In the genomic region with DNA sequence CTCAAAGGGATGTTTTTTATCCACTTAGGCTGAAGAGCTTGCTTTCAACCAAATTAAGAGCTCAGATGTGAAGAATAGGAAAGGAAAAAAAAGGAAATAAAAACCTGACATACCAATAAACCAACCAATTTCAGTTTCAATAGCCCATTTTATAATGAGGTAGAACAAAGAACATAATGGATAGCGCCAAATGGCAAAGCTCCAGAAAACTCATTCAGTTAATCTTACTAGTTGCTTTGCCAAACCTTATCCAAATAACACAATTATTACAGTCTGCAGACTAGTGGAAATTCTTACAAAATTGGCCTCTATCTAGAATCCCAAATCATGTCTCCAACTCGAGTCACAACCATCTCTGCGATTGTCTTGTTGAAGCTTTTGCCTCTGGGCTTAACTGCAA, we compare ENCODE assay signal across 18 cellular contexts.
A peak's percentile ranks its signal among the peaks of the same experiment; 100 is the strongest.
DNase-seq lines count a peak whose midpoint lies in the region; TF ChIP-seq lines count a peak whose summit lies in the region.
"Had no signal": no experiment of that assay in that cellular context is flagged by ENCODE, and none has a peak within 500 bp of the region (broad histone marks: within the 10 kb centered on the region; RNA-seq: fewer than 3 reads in every experiment).

No MANE protein-coding gene starts in this region.

- TF ChIP-seq CTCF in MCF 10A (IDR thresholded peaks at IDR 0.05; ENCODE audit: unreplicated experiment) (no peak), breast epithelium (IDR thresholded peaks at IDR 0.05) (no peak), endothelial cell (IDR thresholded peaks at IDR 0.05; ENCODE audit: unreplicated experiment) (no peak), smooth muscle cell (IDR thresholded peaks at IDR 0.05; ENCODE audit: borderline replicate concordance, insufficient read depth, poor library complexity, severe bottlenecking) (no peak)

- intact Hi-C loops in MCF 10A (cut with micrococcal nuclease) = loop anchor here (10.0 kb wide), 1 partner anchor 340 kb away; the partner anchor contains the start of gene CRPPA
- intact Hi-C loops in breast epithelium (cut with DNase I; ENCODE audit: low total_unique reads) = no loop called here

- 91% methylated on average over 3 of the region's 3 CpGs for WGBS in smooth muscle cell (ENCODE audit: low lambda C conversion rate)

- peak; percentile 49 for DNase-seq in MCF 10A (ENCODE audit: unreplicated experiment)
- no peak for DNase-seq in breast epithelium (ENCODE audit: low spot score in 2 of 2)
- DNase-seq in NCI-H748 treated with DMSO at 0.1 percent for 48 hours (lab: John Stamatoyannopoulos, UW) = peak; percentile 20
- no peak for DNase-seq in endothelial cell (ENCODE audit: low spot score)
- DNase-seq in NCI-H1694 treated with DMSO at 0.1 percent for 48 hours (lab: John Stamatoyannopoulos, UW) = no peak
- no peak for DNase-seq in NCI-H2196 (lab: John Stamatoyannopoulos, UW; ENCODE audit: unreplicated experiment)
- no peak for DNase-seq in smooth muscle cell (lab: John Stamatoyannopoulos, UW; ENCODE audit: unreplicated experiment)
- DNase-seq: natural killer cell; NCI-H774; RPMI8226; stimulated activated CD4-positive, alpha-beta T cell treated with anti-CD3 and anti-CD28 coated beads, Interleukin-15, amount 100 ng/mL, for 24 hours; T-helper 17 cell; upper lobe of right lung had no signal

- H2AFZ ChIP-seq in smooth muscle cell (ENCODE audit: low read depth) = no peak overlapping the region

- no peak overlapping the region for H3K4me3 ChIP-seq in breast epithelium
- no peak overlapping the region for H3K4me3 ChIP-seq in skeletal muscle satellite cell (ENCODE audit: low read length)
- H3K4me3 ChIP-seq in smooth muscle cell = no peak overlapping the region
- H3K4me3 ChIP-seq: prostate gland, upper lobe of right lung had no signal

- no peaks in the 10 kb centered on the region for H3K9me3 ChIP-seq in breast epithelium
- H3K9me3 ChIP-seq in skeletal muscle satellite cell (replicated peaks; ENCODE audit: low read length) = no peaks in the 10 kb centered on the region
- H3K9me3 ChIP-seq in smooth muscle cell (replicated peaks; ENCODE audit: low read depth) = no peaks in the 10 kb centered on the region
- H3K9me3 ChIP-seq: prostate gland, upper lobe of right lung had no signal

- peaks cover 30% of the 10 kb centered on the region for H3K4me1 Mint-ChIP-seq in MCF 10A (ENCODE audit: insufficient read depth, unreplicated experiment)
- H3K4me1 Mint-ChIP-seq in endothelial cell (ENCODE audit: unreplicated experiment) = peaks cover 6% of the 10 kb centered on the region

- H4K20me1 ChIP-seq in smooth muscle cell (ENCODE audit: low read depth) = no peaks in the 10 kb centered on the region

- POLR2A ChIA-PET in MCF 10A (lab: Yijun Ruan, JAX) = no interaction called here

- H3K9me3 Mint-ChIP-seq in MCF 10A (ENCODE audit: unreplicated experiment) (no peaks in the 10 kb centered on the region), endothelial cell (ENCODE audit: unreplicated experiment) (no peaks in the 10 kb centered on the region)
- H3K9me3 Mint-ChIP-seq: stimulated activated naive CD8-positive, alpha-beta T cell treated with anti-CD3 and anti-CD28 coated beads, Interleukin-15, Interleukin-2, amounts not matched to agents 100 ng/mL and 50 ng/mL, for 24 hours had no signal

- no peaks in the 10 kb centered on the region for H3F3A ChIP-seq in smooth muscle cell (ENCODE audit: low read depth)

- H3K27ac ChIP-seq in breast epithelium (peak overlapping the region in 1 of 2 donors; percentile 3), smooth muscle cell (ENCODE audit: low read depth) (no peak overlapping the region)
- H3K27ac ChIP-seq: prostate gland, upper lobe of right lung had no signal

- H3K9ac ChIP-seq in skeletal muscle satellite cell (ENCODE audit: low read depth, low read length) (no peak overlapping the region), smooth muscle cell (ENCODE audit: low read depth) (no peak overlapping the region)

- CTCF ChIA-PET in MCF 10A (lab: Yijun Ruan, JAX) = interaction anchor here (0.9 to 3.1 kb wide), 5 partner anchors 9 to 480 kb away, joined by 3 to 16 read pairs (median 5); no protein-coding TSS in a partner anchor

- H3K27ac Mint-ChIP-seq in MCF 10A (ENCODE audit: low read depth, unreplicated experiment) (no peak overlapping the region), endothelial cell (ENCODE audit: unreplicated experiment) (peak overlapping the region; percentile 70)
- H3K27ac Mint-ChIP-seq: brain; natural killer cell; stimulated activated naive CD8-positive, alpha-beta T cell treated with anti-CD3 and anti-CD28 coated beads, Interleukin-15, Interleukin-2, amounts not matched to agents 100 ng/mL and 50 ng/mL, for 24 hours; T-helper 17 cell; WTC11 had no signal

- H3K36me3 ChIP-seq in breast epithelium (no peaks in the 10 kb centered on the region), skeletal muscle satellite cell (ENCODE audit: insufficient read depth, low read length) (no peaks in the 10 kb centered on the region), smooth muscle cell (ENCODE audit: low read depth) (no peaks in the 10 kb centered on the region)
- H3K36me3 ChIP-seq: prostate gland, upper lobe of right lung had no signal

- H3K4me3 Mint-ChIP-seq in MCF 10A (ENCODE audit: unreplicated experiment) = peak overlapping the region; percentile 19
- no peak overlapping the region for H3K4me3 Mint-ChIP-seq in endothelial cell (ENCODE audit: unreplicated experiment)
- H3K4me3 Mint-ChIP-seq: brain; natural killer cell; stimulated activated naive CD8-positive, alpha-beta T cell treated with anti-CD3 and anti-CD28 coated beads, Interleukin-15, Interleukin-2, amounts not matched to agents 100 ng/mL and 50 ng/mL, for 24 hours; T-helper 17 cell; WTC11 had no signal

- H3K4me2 ChIP-seq in skeletal muscle satellite cell (ENCODE audit: low read length) (peak overlapping the region; percentile 26), smooth muscle cell (no peak overlapping the region)

- no peaks in the 10 kb centered on the region for H3K27me3 Mint-ChIP-seq in MCF 10A (ENCODE audit: insufficient read depth, unreplicated experiment)
- no peaks in the 10 kb centered on the region for H3K27me3 Mint-ChIP-seq in endothelial cell (ENCODE audit: unreplicated experiment)
- H3K27me3 Mint-ChIP-seq: brain; stimulated activated naive CD8-positive, alpha-beta T cell treated with anti-CD3 and anti-CD28 coated beads, Interleukin-15, Interleukin-2, amounts not matched to agents 100 ng/mL and 50 ng/mL, for 24 hours; T-helper 17 cell had no signal

- no TSS peak for BruUV-seq in MCF 10A (replicated peaks; lab: Mats Ljungman, UMichigan)

- no peaks in the 10 kb centered on the region for H3K79me2 ChIP-seq in smooth muscle cell (ENCODE audit: low read depth)

- no peak for TF ChIP-seq POLR2A in breast epithelium (IDR thresholded peaks at IDR 0.05)

- H3K36me3 Mint-ChIP-seq in MCF 10A (ENCODE audit: insufficient read depth, unreplicated experiment) = peaks cover 4% of the 10 kb centered on the region
- no peaks in the 10 kb centered on the region for H3K36me3 Mint-ChIP-seq in endothelial cell (ENCODE audit: low read depth, unreplicated experiment)
- H3K36me3 Mint-ChIP-seq: brain, natural killer cell had no signal

- H3K27me3 ChIP-seq in breast epithelium (no peaks in the 10 kb centered on the region), skeletal muscle satellite cell (ENCODE audit: control insufficient read depth, insufficient read depth, low read length) (no peaks in the 10 kb centered on the region), smooth muscle cell (ENCODE audit: low read depth) (no peaks in the 10 kb centered on the region)
- H3K27me3 ChIP-seq: upper lobe of right lung had no signal

- H3K4me1 ChIP-seq in breast epithelium = no peaks in the 10 kb centered on the region
- H3K4me1 ChIP-seq in skeletal muscle satellite cell (ENCODE audit: control insufficient read depth, insufficient read depth, low read length) = peaks cover 13% of the 10 kb centered on the region
- no peaks in the 10 kb centered on the region for H3K4me1 ChIP-seq in smooth muscle cell (ENCODE audit: low read depth)
- H3K4me1 ChIP-seq: prostate gland, upper lobe of right lung had no signal

Comparison
In these comparisons a context has a peak if more than half of its experiments do, and no peak if none do; other contexts are left out.
1. DNase-seq: peak in MCF 10A (single experiment) and NCI-H748 treated with DMSO at 0.1 percent for 48 hours (single experiment); none in breast epithelium (0 of 2), endothelial cell (single experiment), NCI-H1694 treated with DMSO at 0.1 percent for 48 hours (single experiment), NCI-H2196 (single experiment) and smooth muscle cell (single experiment).